11 cellular contexts compared by ENCODE assay signal in genomic region chr2:201806442-201806841, GRCh38. TPM values are rescaled to one million over a fixed set of nuclear protein-coding genes. Genes with fewer than 3 reads are reported as not detected.
DNase-seq lines count a peak whose midpoint lies in the region; ATAC-seq and TF ChIP-seq lines count a peak whose summit lies in the region.
"Had no signal": no experiment of that assay in that cellular context is flagged by ENCODE, and none has a peak within 500 bp of the region (broad histone marks: within the 10 kb centered on the region; RNA-seq: fewer than 3 reads in every experiment).

Gene CDK15 (plus strand): TSS chr2:201806537. CDS start chr2:201806665, 128 bp downstream.

- no peaks in the 10 kb centered on the region for H3K27me3 ChIP-seq in AG04450 (ENCODE audit: control insufficient read depth, insufficient read depth, low read length)
- H3K27me3 ChIP-seq in endodermal cell (ENCODE audit: control insufficient read depth, insufficient read depth, low read length, poor library complexity, severe bottlenecking), result no peaks in the 10 kb centered on the region

- 82 to 86% methylated on average over 6 of the region's 6 CpGs for WGBS in endodermal cell (ENCODE audit: insufficient coverage in 1 of 2, insufficient read length in 1 of 2), 2 experiments

- H3K4me3 Mint-ChIP-seq in endodermal cell (no peak within 1 kb of the TSS), nephron (peak within 1 kb of the TSS; percentile 56 to 62 (median 61)), WTC11 (no peak within 1 kb of the TSS)
- H3K4me3 Mint-ChIP-seq: CD8-positive, alpha-beta T cell had no signal

- POLR2A ChIA-PET in AG04450 (lab: Yijun Ruan, JAX), result interaction anchor here (0.5 to 1.8 kb wide), 6 partner anchors 8 to 341 kb away, joined by 3 to 6 read pairs (median 4); no protein-coding TSS in a partner anchor
- POLR2A ChIA-PET in WTC11 (lab: Charles Lee), result no interaction called here

- H3K36me3 Mint-ChIP-seq in endodermal cell (ENCODE audit: low read depth) (no peaks in the 10 kb centered on the region), nephron (ENCODE audit: low read depth) (no peaks in the 10 kb centered on the region), WTC11 (no peaks in the 10 kb centered on the region)
- H3K36me3 Mint-ChIP-seq: CD8-positive, alpha-beta T cell had no signal

- TF ChIP-seq CTCF in AG04450 (IDR thresholded peaks at IDR 0.05; ENCODE audit: low read depth, low read length), result no peak
- TF ChIP-seq CTCF in endodermal cell (conservative IDR thresholded peaks at IDR 0.05), result no peak
- TF ChIP-seq CTCF in nephron (IDR thresholded peaks at IDR 0.05; ENCODE audit: unreplicated experiment in 3 of 3), result no peak
- no peak for TF ChIP-seq CTCF in WTC11 (IDR thresholded peaks at IDR 0.05)

- CTCF ChIA-PET in AG04450 (lab: Charles Lee), result interaction anchor here (0.6 to 1.0 kb wide), 3 partner anchors 10 to 54 kb away, joined by 3 to 9 read pairs (median 3); no protein-coding TSS in a partner anchor
- CTCF ChIA-PET in WTC11 (lab: Charles Lee), result no interaction called here

- no peaks in the 10 kb centered on the region for H3K36me3 ChIP-seq in endodermal cell (ENCODE audit: control insufficient read depth, insufficient read depth, low read length)

- DNase-seq in AG04450 (ENCODE audit: low read depth, low spot score) (no peak), NCI-H2227 (lab: John Stamatoyannopoulos, UW; ENCODE audit: unreplicated experiment) (peak; percentile 29), endodermal cell (no peak), WTC11 (ENCODE audit: low spot score) (no peak), SKM-1 treated with dmso at 0.1 percent for 144 hours (lab: John Stamatoyannopoulos, UW; ENCODE audit: unreplicated experiment) (no peak)
- DNase-seq in activated CD4-positive, alpha-beta T cell treated with anti-CD3 and anti-CD28 coated beads, Interleukin-2, amount 50 U/mL, for 1 hour, result no peak
- DNase-seq: activated naive CD4-positive, alpha-beta T cell treated with Interleukin-2 at 50 U/mL for 16 hours; CD8-positive, alpha-beta T cell; erythroblast had no signal

- peaks cover 19% of the 10 kb centered on the region for H3K4me1 Mint-ChIP-seq in endodermal cell
- peaks cover 52% of the 10 kb centered on the region for H3K4me1 Mint-ChIP-seq in nephron
- H3K4me1 Mint-ChIP-seq in WTC11, result peaks cover 11% of the 10 kb centered on the region

- H3K4me3 ChIP-seq in AG04450 (ENCODE audit: low read depth, low read length) (peak within 1 kb of the TSS; percentile 51), endodermal cell (ENCODE audit: low read length) (no peak within 1 kb of the TSS)

- H3K27ac ChIP-seq in AG04450 (ENCODE audit: low read depth, low read length) (peak within 1 kb of the TSS; percentile 79), endodermal cell (ENCODE audit: low read depth, low read length) (no peak within 1 kb of the TSS)

- H3K27me3 Mint-ChIP-seq in endodermal cell (ENCODE audit: insufficient read depth) (no peaks in the 10 kb centered on the region), nephron (ENCODE audit: low read depth) (no peaks in the 10 kb centered on the region), WTC11 (ENCODE audit: low read depth) (peaks cover 26% of the 10 kb centered on the region)

- ATAC-seq in HG02642 (IDR thresholded peaks at IDR 0.05; ENCODE audit: poor library complexity, unreplicated experiment), result no peak
- no peak for ATAC-seq in WTC11
- ATAC-seq: CD8-positive, alpha-beta T cell had no signal

- H3K9me3 ChIP-seq in AG04450 (ENCODE audit: control insufficient read depth, insufficient read depth, low read length), result no peaks in the 10 kb centered on the region
- H3K9me3 ChIP-seq in endodermal cell (ENCODE audit: control insufficient read depth, low read length), result no peaks in the 10 kb centered on the region

- H3K9ac ChIP-seq in endodermal cell (ENCODE audit: extremely low read depth, low read length, poor library complexity, severe bottlenecking), result no peak within 1 kb of the TSS

- H3K27ac Mint-ChIP-seq in endodermal cell (peak within 1 kb of the TSS; percentile 32), nephron (peak within 1 kb of the TSS; percentile 93 to 96 (median 95)), WTC11 (no peak within 1 kb of the TSS)
- H3K27ac Mint-ChIP-seq: CD8-positive, alpha-beta T cell had no signal

- H3K9me3 Mint-ChIP-seq in endodermal cell (no peaks in the 10 kb centered on the region), nephron (peaks cover 3% of the 10 kb centered on the region), WTC11 (peaks cover 6% of the 10 kb centered on the region)
- H3K9me3 Mint-ChIP-seq: CD8-positive, alpha-beta T cell had no signal

- peaks cover 9% of the 10 kb centered on the region for H3K4me1 ChIP-seq in endodermal cell (ENCODE audit: control insufficient read depth, insufficient read depth, low read length)

TF ChIP-seq in WTC11, 78 proteins besides CTCF, POLR2A, EP300 and RAD21:
- no peak for TF ChIP-seq E2F4 (CRISPR knock-in tag; IDR thresholded peaks at IDR 0.05; ENCODE audit: borderline replicate concordance, low read depth)
- TF ChIP-seq, protein P1, sequence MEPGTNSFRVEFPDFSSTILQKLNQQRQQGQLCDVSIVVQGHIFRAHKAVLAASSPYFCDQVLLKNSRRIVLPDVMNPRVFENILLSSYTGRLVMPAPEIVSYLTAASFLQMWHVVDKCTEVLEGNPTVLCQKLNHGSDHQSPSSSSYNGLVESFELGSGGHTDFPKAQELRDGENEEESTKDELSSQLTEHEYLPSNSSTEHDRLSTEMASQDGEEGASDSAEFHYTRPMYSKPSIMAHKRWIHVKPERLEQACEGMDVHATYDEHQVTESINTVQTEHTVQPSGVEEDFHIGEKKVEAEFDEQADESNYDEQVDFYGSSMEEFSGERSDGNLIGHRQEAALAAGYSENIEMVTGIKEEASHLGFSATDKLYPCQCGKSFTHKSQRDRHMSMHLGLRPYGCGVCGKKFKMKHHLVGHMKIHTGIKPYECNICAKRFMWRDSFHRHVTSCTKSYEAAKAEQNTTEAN (CRISPR knock-in tag; IDR thresholded peaks at IDR 0.05), result no peak
- TF ChIP-seq CBFB (CRISPR knock-in tag; IDR thresholded peaks at IDR 0.05; ENCODE audit: low read depth), result no peak
- no peak for TF ChIP-seq ZNF138 (CRISPR knock-in tag; conservative IDR thresholded peaks at IDR 0.05)
- TF ChIP-seq SMAD4 (CRISPR knock-in tag; IDR thresholded peaks at IDR 0.05), result no peak
- no peak for TF ChIP-seq CREM (CRISPR knock-in tag; IDR thresholded peaks at IDR 0.05)
- TF ChIP-seq OVOL2 (CRISPR knock-in tag; IDR thresholded peaks at IDR 0.05; ENCODE audit: borderline replicate concordance), result no peak
- TF ChIP-seq ZNF532 (CRISPR knock-in tag; IDR thresholded peaks at IDR 0.05; ENCODE audit: borderline replicate concordance), result no peak
- no peak for TF ChIP-seq RELA (CRISPR knock-in tag; IDR thresholded peaks at IDR 0.05; ENCODE audit: borderline replicate concordance)
- TF ChIP-seq HMGA2 (CRISPR knock-in tag; IDR thresholded peaks at IDR 0.05), result no peak
- no peak for TF ChIP-seq PREB (CRISPR knock-in tag; IDR thresholded peaks at IDR 0.05; ENCODE audit: borderline replicate concordance)

RNA-seq across cellular contexts. Expression of gene CDK15, which starts in this region (rescaled TPM):
- polyA plus RNA-seq in AG04450 (2011; rRNA removed), result 16.0 and 18.6 TPM in 2 replicates
- polyA minus RNA-seq in AG04450 (2011; rRNA and poly(A)+ RNA removed), result 18.5 and 19.0 TPM in 2 replicates
- total RNA-seq in endodermal cell (under 1 TPM in 1 of 2 donors, not detected in 1; 0.35 TPM), WTC11 (2021) (not detected in 3 replicates)
- 0.07 TPM for polyA plus RNA-seq in endodermal cell (2013, experiment 1 of 2)
- not detected for polyA plus RNA-seq in endodermal cell (2013, experiment 2 of 2)
- total RNA-seq: CD8-positive, alpha-beta T cell had no signal

Comparison
In these comparisons a context has a peak if more than half of its experiments do, and no peak if none do; other contexts are left out.
1. H3K4me3 Mint-ChIP-seq: peak in nephron (3 of 3); none in endodermal cell (single experiment) and WTC11 (single experiment).